Comparison of ENCODE assay signal across 7 cellular contexts in the genomic region with DNA sequence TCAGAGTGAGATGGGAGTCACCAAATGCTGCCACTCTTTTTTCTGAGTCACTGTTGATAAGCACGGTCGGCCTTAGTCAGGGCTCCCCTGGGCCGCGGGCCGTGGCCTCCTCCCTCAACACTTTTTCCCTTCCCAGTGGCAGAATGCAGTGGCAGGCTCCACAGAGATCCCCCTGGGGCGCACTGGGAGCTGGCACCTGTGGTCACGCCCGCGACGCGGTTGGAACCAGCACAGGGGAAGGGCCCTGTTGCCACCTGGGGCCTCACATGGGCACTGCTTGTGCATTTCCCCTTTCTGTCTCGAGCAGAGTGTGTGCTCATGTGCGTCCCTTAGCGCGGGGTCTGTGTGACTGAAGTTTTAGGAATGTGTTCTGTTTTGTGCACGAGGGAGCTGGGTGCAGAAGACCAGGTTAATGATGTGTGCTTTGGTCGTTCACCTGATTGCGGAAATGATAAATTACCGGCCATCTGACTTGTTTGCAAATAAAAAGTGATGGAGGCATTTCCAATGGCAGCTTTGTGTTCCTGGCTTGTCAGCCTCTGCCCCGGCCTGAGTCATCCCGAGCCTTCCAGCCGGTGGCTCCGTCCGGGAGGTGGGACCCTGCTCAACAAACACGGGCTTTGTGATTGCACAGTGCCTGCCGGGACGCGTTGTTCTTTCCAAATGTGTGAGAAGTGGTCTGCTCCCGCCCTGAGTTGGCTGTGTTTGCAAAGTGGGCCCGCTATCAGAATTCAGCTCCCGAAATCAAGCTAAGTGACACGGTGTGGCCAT.
DNase-seq lines count a peak whose midpoint lies in the region; ATAC-seq, FAIRE-seq and TF ChIP-seq lines count a peak whose summit lies in the region.

No MANE protein-coding gene starts in this region.

- H3K9me3 ChIP-seq in pancreas, result no peaks in the 10 kb centered on the region
- H3K9me3 ChIP-seq in BE2C, result no peaks in the 10 kb centered on the region

- TF ChIP-seq CTCF in RWPE1 (conservative IDR thresholded peaks at IDR 0.05; ENCODE audit: low read depth) (no peak), pancreas (IDR thresholded peaks at IDR 0.05) (no peak), BE2C (IDR thresholded peaks at IDR 0.05; ENCODE audit: low read depth, low read length) (no peak)

- H3K4me3 ChIP-seq in pancreas (no peak overlapping the region), BE2C (ENCODE audit: low read depth, low read length) (no peak overlapping the region)

- H3K27ac ChIP-seq in RWPE1 (peak overlapping the region; percentile 72), pancreas (peak overlapping the region; percentile 73 to 90 (median 82))

- ATAC-seq in HG03108 (IDR thresholded peaks at IDR 0.05; ENCODE audit: unreplicated experiment) (peak; percentile 44), pancreas (peak; percentile 82 to 88 (median 86)), GM21390 (IDR thresholded peaks at IDR 0.05; ENCODE audit: unreplicated experiment) (no peak)

- no peaks in the 10 kb centered on the region for H3K36me3 ChIP-seq in pancreas
- H3K36me3 ChIP-seq in BE2C, result no peaks in the 10 kb centered on the region

- H3K4me1 ChIP-seq in pancreas (peaks cover 5 to 8% (median 7%) of the 10 kb centered on the region in 3 donors), BE2C (no peaks in the 10 kb centered on the region)

- CTCF ChIA-PET in RWPE1 (lab: Yijun Ruan, JAX), result interaction anchor here (1.2 to 1.9 kb wide), 2 partner anchors 31 to 80 kb away, joined by 4 to 8 read pairs; no protein-coding TSS in a partner anchor

- POLR2A ChIA-PET in RWPE1 (lab: Yijun Ruan, JAX; ENCODE audit: low non-redundant PET), result no interaction called here

- intact Hi-C loops in pancreas (cut with DNase I), result no loop called here

- FAIRE-seq in frontal cortex (lab: Jason Lieb, UNC) (no peak), pancreas (lab: Jason Lieb, UNC) (no peak)

- DNase-seq in RWPE1 (ENCODE audit: low spot score), result peak; percentile 71
- DNase-seq in frontal cortex (ENCODE audit: low spot score in 2 of 2), result peak; percentile 79 to 81
- peak; percentile 48 to 89 (median 79) for DNase-seq in pancreas
- DNase-seq in BE2C, result no peak
- DNase-seq in NCI-H510A treated with DMSO at 0.1 percent for 48 hours (lab: John Stamatoyannopoulos, UW), result no peak

- H3K27me3 ChIP-seq in pancreas (no peaks in the 10 kb centered on the region), BE2C (no peaks in the 10 kb centered on the region)

- WGBS in pancreas, 2 donors, result 51 to 53% methylated on average over 32 of the region's 32 CpGs

Comparison
In these comparisons a context has a peak if more than half of its experiments do, and no peak if none do; other contexts are left out.
1. DNase-seq: peak in RWPE1 (single experiment), frontal cortex (2 of 2) and pancreas (6 of 6); none in BE2C (single experiment) and NCI-H510A treated with DMSO at 0.1 percent for 48 hours (single experiment).